18 cellular contexts compared by ENCODE assay signal in the genomic region with DNA sequence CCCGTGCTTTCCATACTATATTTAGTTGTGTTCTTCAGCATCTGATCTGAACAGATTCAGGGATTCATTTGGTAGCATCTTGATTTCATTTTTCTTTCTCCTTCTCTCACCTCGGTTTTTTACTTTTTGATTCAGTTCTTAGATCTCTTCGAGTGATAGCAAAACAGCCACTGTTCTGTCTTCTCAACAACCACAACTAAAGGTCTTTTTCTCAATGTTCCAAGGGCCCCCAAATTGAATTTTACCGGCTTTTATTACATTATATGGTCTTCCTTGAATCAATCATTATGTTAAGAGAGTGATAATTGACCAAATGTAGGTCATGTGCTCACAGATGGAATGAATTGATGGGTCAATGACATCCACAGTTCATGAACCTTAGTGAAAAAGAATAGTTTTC.
DNase-seq lines count a peak whose midpoint lies in the region; ATAC-seq and TF ChIP-seq lines count a peak whose summit lies in the region.
"Had no signal": no experiment of that assay in that cellular context is flagged by ENCODE, and none has a peak within 500 bp of the region (broad histone marks: within the 10 kb centered on the region; RNA-seq: fewer than 3 reads in every experiment).

No MANE protein-coding gene starts in this region.

- H3K9ac ChIP-seq in SK-N-SH (no peak overlapping the region), Loucy (ENCODE audit: low read depth, low read length, poor library complexity, severe bottlenecking) (no peak overlapping the region)
- H3K9ac ChIP-seq: BLaER1 treated with 17β-estradiol and CSF1 and Interleukin-3, amounts not matched to agents 10 nM and 100 nM had no signal

- TF ChIP-seq CTCF in SK-N-SH (IDR thresholded peaks at IDR 0.05) (no peak), Loucy (conservative IDR thresholded peaks at IDR 0.05; ENCODE audit: low read length) (no peak), nephron progenitor cell (IDR thresholded peaks at IDR 0.05) (no peak), A673 (conservative IDR thresholded peaks at IDR 0.05; ENCODE audit: low read depth, low read length) (no peak)

- H3K9me2 ChIP-seq in SK-N-SH, result no peaks in the 10 kb centered on the region
- no peaks in the 10 kb centered on the region for H3K9me2 ChIP-seq in Loucy (replicated peaks; ENCODE audit: low read depth, low read length)

- H4K20me1 ChIP-seq in SK-N-SH (ENCODE audit: insufficient read depth), result no peaks in the 10 kb centered on the region
- no peaks in the 10 kb centered on the region for H4K20me1 ChIP-seq in Loucy (ENCODE audit: insufficient read depth, low read length, poor library complexity, severe bottlenecking)
- H4K20me1 ChIP-seq: BLaER1 treated with 17β-estradiol and CSF1 and Interleukin-3, amounts not matched to agents 10 nM and 100 nM had no signal

- H3K4me1 ChIP-seq in SK-N-SH (ENCODE audit: control insufficient read depth in 1 of 2, insufficient read depth in 2 of 2, low read depth in 1 of 2, low read length in 1 of 2) (no peaks in the 10 kb centered on the region; a peak in 1 of 4 replicates), Loucy (ENCODE audit: insufficient read depth, low read length, poor library complexity, severe bottlenecking) (peaks cover 30% of the 10 kb centered on the region), A673 (ENCODE audit: insufficient read depth, low read length, poor library complexity, severe bottlenecking) (no peaks in the 10 kb centered on the region)
- H3K4me1 ChIP-seq: A549, BE2C, Caco-2 had no signal

- no peaks in the 10 kb centered on the region for H3K36me3 Mint-ChIP-seq in nephron progenitor cell (ENCODE audit: low read depth)
- H3K36me3 Mint-ChIP-seq: CD8-positive, alpha-beta T cell had no signal

- CTCF ChIA-PET in SK-N-SH (lab: Yijun Ruan, JAX) (no interaction called here), A673 (lab: Charles Lee) (no interaction called here)

- no peak overlapping the region for H3K4me3 Mint-ChIP-seq in nephron progenitor cell
- H3K4me3 Mint-ChIP-seq: CD4-positive, alpha-beta T cell; CD8-positive, alpha-beta T cell had no signal

- no peaks in the 10 kb centered on the region for H3K27me3 ChIP-seq in SK-N-SH (ENCODE audit: insufficient read depth)
- no peaks in the 10 kb centered on the region for H3K27me3 ChIP-seq in Loucy (ENCODE audit: insufficient read depth, low read length, poor library complexity, severe bottlenecking)
- no peaks in the 10 kb centered on the region for H3K27me3 ChIP-seq in A673 (replicated peaks; ENCODE audit: insufficient read depth, low read depth, low read length, poor library complexity)
- H3K27me3 ChIP-seq: BE2C; BLaER1 treated with 17β-estradiol and CSF1 and Interleukin-3, amounts not matched to agents 10 nM and 100 nM had no signal

- no peaks in the 10 kb centered on the region for H3F3A ChIP-seq in SK-N-SH (replicated peaks; ENCODE audit: insufficient read depth)
- H3F3A ChIP-seq in Loucy (ENCODE audit: low read depth), result no peaks in the 10 kb centered on the region

- H3K27ac ChIP-seq in SK-N-SH (ENCODE audit: low read depth in 2 of 2, low read length in 1 of 2) (no peak overlapping the region), A673 (ENCODE audit: low read depth, low read length, poor library complexity, severe bottlenecking) (no peak overlapping the region)
- H3K27ac ChIP-seq: 22Rv1; A549; BLaER1 treated with 17β-estradiol and CSF1 and Interleukin-3, amounts not matched to agents 10 nM and 100 nM; C4-2B had no signal

- no peak overlapping the region for H2AFZ ChIP-seq in SK-N-SH (ENCODE audit: low read depth)
- H2AFZ ChIP-seq in Loucy (ENCODE audit: low read length), result no peak overlapping the region

- TF ChIP-seq EP300 in SK-N-SH (IDR thresholded peaks at IDR 0.05; ENCODE audit: borderline replicate concordance in 1 of 2, low read depth in 1 of 2, low read length in 1 of 2), result no peak

- no peaks in the 10 kb centered on the region for H3K27me3 Mint-ChIP-seq in nephron progenitor cell (ENCODE audit: low read depth, poor library complexity)

- no peaks in the 10 kb centered on the region for H3K9me3 Mint-ChIP-seq in nephron progenitor cell
- H3K9me3 Mint-ChIP-seq: CD4-positive, alpha-beta T cell; CD8-positive, alpha-beta T cell had no signal

- WGBS in SK-N-SH (ENCODE audit: low lambda C conversion rate), result 37% methylated on average over 4 of the region's 4 CpGs

- DNase-seq in SK-N-SH, result no peak
- no peak for DNase-seq in nephron progenitor cell
- no peak for DNase-seq in A673 (ENCODE audit: low spot score)
- DNase-seq: ACHN; BE2C; Caco-2; Calu3; CD4-positive, alpha-beta T cell; CD8-positive, alpha-beta T cell; DMS79 treated with DMSO at 0.1 percent for 48 hours; GF-D8 had no signal

- no peaks in the 10 kb centered on the region for H3K36me3 ChIP-seq in SK-N-SH (replicated peaks in 1 of 2; ENCODE audit: control insufficient read depth in 1 of 2, insufficient read depth in 2 of 2, low read length in 1 of 2)
- no peaks in the 10 kb centered on the region for H3K36me3 ChIP-seq in Loucy (ENCODE audit: insufficient read depth, low read length)
- no peaks in the 10 kb centered on the region for H3K36me3 ChIP-seq in A673 (ENCODE audit: insufficient read depth, low read length, poor library complexity, severe bottlenecking)
- H3K36me3 ChIP-seq: BE2C; BLaER1 treated with 17β-estradiol and CSF1 and Interleukin-3, amounts not matched to agents 10 nM and 100 nM had no signal

- POLR2A ChIA-PET in SK-N-SH (lab: Yijun Ruan, JAX), result no interaction called here
- POLR2A ChIA-PET in A673 (lab: Charles Lee; ENCODE audit: low non-redundant PET), result no interaction called here

- peak overlapping the region; percentile 12 for H3K27ac Mint-ChIP-seq in nephron progenitor cell
- H3K27ac Mint-ChIP-seq: CD4-positive, alpha-beta T cell; CD8-positive, alpha-beta T cell had no signal

- no peak for ATAC-seq in SK-N-SH treated with all-trans-retinoic acid at 6 μM for 48 hours
- no peak for ATAC-seq in GM19328 (IDR thresholded peaks at IDR 0.05; ENCODE audit: unreplicated experiment)
- ATAC-seq: A549; CD8-positive, alpha-beta T cell had no signal

- H3K4me1 Mint-ChIP-seq in nephron progenitor cell, result peaks cover 13% of the 10 kb centered on the region

- no peak overlapping the region for H3K4me3 ChIP-seq in SK-N-SH (ENCODE audit: low read depth in 2 of 2, low read length in 1 of 2)
- no peak overlapping the region for H3K4me3 ChIP-seq in Loucy (ENCODE audit: low read length, poor library complexity, severe bottlenecking)
- no peak overlapping the region for H3K4me3 ChIP-seq in A673 (ENCODE audit: low read depth, low read length, poor library complexity, severe bottlenecking)
- H3K4me3 ChIP-seq: A549; BLaER1 treated with 17β-estradiol and CSF1 and Interleukin-3, amounts not matched to agents 10 nM and 100 nM had no signal

- no TSS peak for BruUV-seq in A673 (replicated peaks; lab: Mats Ljungman, UMichigan)

- H3K4me2 ChIP-seq in SK-N-SH (no peak overlapping the region), Loucy (ENCODE audit: low read depth, low read length, poor library complexity, severe bottlenecking) (peak overlapping the region; percentile 37)
- H3K4me2 ChIP-seq: A549 had no signal

- no peak for TF ChIP-seq RAD21 in SK-N-SH (IDR thresholded peaks at IDR 0.05; ENCODE audit: low read length)

- intact Hi-C loops in A673 (cut with micrococcal nuclease; ENCODE audit: unreplicated experiment), result no loop called here

- H3K9me3 ChIP-seq in SK-N-SH (no peaks in the 10 kb centered on the region), Loucy (ENCODE audit: insufficient read depth, low read depth, low read length) (no peaks in the 10 kb centered on the region), A673 (ENCODE audit: low read depth, low read length, poor library complexity, severe bottlenecking) (no peaks in the 10 kb centered on the region)
- H3K9me3 ChIP-seq: A549; BE2C; BLaER1 treated with 17β-estradiol and CSF1 and Interleukin-3, amounts not matched to agents 10 nM and 100 nM; Caco-2 had no signal

- no peaks in the 10 kb centered on the region for H3K79me2 ChIP-seq in SK-N-SH (ENCODE audit: insufficient read depth)
- H3K79me2 ChIP-seq in Loucy (ENCODE audit: insufficient read depth, low read length), result no peaks in the 10 kb centered on the region

TF ChIP-seq in SK-N-SH treated with all-trans-retinoic acid at 6 μM for 48 hours, 23 proteins besides CTCF, POLR2A, EP300 and RAD21 (continues in another document):
- no peak for TF ChIP-seq BACH2 (CRISPR knock-in tag; IDR thresholded peaks at IDR 0.05; ENCODE audit: borderline replicate concordance)
- no peak for TF ChIP-seq ZNF565 (CRISPR knock-in tag; conservative IDR thresholded peaks at IDR 0.05; ENCODE audit: low read depth)
- no peak for TF ChIP-seq CSDC2 (CRISPR knock-in tag; IDR thresholded peaks at IDR 0.05)
- TF ChIP-seq ESRRG (CRISPR knock-in tag; IDR thresholded peaks at IDR 0.05), result no peak
- TF ChIP-seq CSRNP3 (CRISPR knock-in tag; IDR thresholded peaks at IDR 0.05), result no peak

TF ChIP-seq in SK-N-SH, 30 proteins besides CTCF, POLR2A, EP300 and RAD21 (continues in another document):
- TF ChIP-seq GABPA (IDR thresholded peaks at IDR 0.05; ENCODE audit: low read depth) (no peak), TAF1 (IDR thresholded peaks at IDR 0.05; ENCODE audit: borderline replicate concordance, low read depth, low read length) (no peak), MEF2A (IDR thresholded peaks at IDR 0.05; ENCODE audit: borderline replicate concordance, low read depth) (no peak), FOSL2 (IDR thresholded peaks at IDR 0.05; ENCODE audit: borderline replicate concordance, low read depth) (no peak), GATA2 (CRISPR knock-in tag; IDR thresholded peaks at IDR 0.05) (no peak)
- TF ChIP-seq, protein P1, sequence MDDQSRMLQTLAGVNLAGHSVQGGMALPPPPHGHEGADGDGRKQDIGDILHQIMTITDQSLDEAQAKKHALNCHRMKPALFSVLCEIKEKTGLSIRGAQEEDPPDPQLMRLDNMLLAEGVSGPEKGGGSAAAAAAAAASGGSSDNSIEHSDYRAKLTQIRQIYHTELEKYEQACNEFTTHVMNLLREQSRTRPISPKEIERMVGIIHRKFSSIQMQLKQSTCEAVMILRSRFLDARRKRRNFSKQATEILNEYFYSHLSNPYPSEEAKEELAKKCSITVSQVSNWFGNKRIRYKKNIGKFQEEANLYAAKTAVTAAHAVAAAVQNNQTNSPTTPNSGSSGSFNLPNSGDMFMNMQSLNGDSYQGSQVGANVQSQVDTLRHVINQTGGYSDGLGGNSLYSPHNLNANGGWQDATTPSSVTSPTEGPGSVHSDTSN (IDR thresholded peaks at IDR 0.05), result no peak
- TF ChIP-seq, protein P2, sequence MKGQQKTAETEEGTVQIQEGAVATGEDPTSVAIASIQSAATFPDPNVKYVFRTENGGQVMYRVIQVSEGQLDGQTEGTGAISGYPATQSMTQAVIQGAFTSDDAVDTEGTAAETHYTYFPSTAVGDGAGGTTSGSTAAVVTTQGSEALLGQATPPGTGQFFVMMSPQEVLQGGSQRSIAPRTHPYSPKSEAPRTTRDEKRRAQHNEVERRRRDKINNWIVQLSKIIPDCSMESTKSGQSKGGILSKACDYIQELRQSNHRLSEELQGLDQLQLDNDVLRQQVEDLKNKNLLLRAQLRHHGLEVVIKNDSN (IDR thresholded peaks at IDR 0.05; ENCODE audit: borderline replicate concordance, low read depth), result no peak
